In the genomic region with DNA sequence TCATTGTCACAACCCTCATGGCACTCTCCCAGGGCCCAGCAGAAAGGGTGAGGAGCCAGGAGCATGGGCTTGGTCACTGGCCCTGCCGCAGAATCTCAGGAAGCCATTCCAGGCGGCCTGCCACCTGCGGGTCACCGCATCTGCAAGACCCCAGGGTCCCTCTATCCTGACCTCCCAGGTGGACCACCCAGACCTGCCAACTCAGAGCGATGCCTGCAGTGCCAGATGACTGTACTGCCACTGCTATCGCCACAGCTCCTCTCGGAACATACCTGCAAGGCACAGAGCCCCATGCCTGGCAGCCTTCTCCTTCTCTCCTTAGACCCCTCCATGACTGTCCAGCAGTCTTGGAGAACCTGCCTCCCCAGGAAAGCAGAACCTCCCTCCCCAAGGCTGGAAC, we compare ENCODE assay signal across 37 cellular contexts. TPM values are rescaled to one million over a fixed set of nuclear protein-coding genes. Genes with fewer than 3 reads are reported as not detected.
"Had no signal": no experiment of that assay in that cellular context is flagged by ENCODE, and none has a peak within 500 bp of the region (broad histone marks: within the 10 kb centered on the region; RNA-seq: fewer than 3 reads in every experiment).

No MANE protein-coding gene starts in this region.

- H3K36me3 ChIP-seq: MG63 had no signal

- H3K9me3 Mint-ChIP-seq: activated B cell treated with CpG ODN at 0.5 μM for 24 hours; activated CD4-positive, alpha-beta memory T cell treated with anti-CD3 and anti-CD28 coated beads for 36 hours; activated naive CD4-positive, alpha-beta T cell treated with anti-CD3 and anti-CD28 coated beads, Interleukin-2, amount 10 ng/mL, durations not matched to agents 7 days and 5 days; activated naive CD8-positive, alpha-beta T cell treated with anti-CD3 and anti-CD28 coated beads, Interleukin-2, amount 50 U/mL, for 24 hours; activated T-cell treated with anti-CD3 and anti-CD28 coated beads, Interleukin-2, amount 50 U/mL, for 4 hours; activated T-helper 1 cell treated with anti-CD3 and anti-CD28 coated beads, Interleukin-12 subunit alpha, Interleukin-12 subunit beta, Interleukin-2, Interleukin-4 antibody, amounts not matched to agents 30 ng/mL and 10 ng/mL and 1 ng/mL, durations not matched to agents 14 hours and 24 hours and 36 hours had no signal

- H3K27ac Mint-ChIP-seq: activated B cell treated with CpG ODN at 0.5 μM for 24 hours; activated CD4-positive, alpha-beta memory T cell treated with anti-CD3 and anti-CD28 coated beads for 36 hours; activated naive CD4-positive, alpha-beta T cell treated with anti-CD3 and anti-CD28 coated beads, Interleukin-2, amount 10 ng/mL, durations not matched to agents 7 days and 5 days; activated naive CD8-positive, alpha-beta T cell; activated naive CD8-positive, alpha-beta T cell treated with anti-CD3 and anti-CD28 coated beads, Interleukin-2, amount 50 U/mL, for 24 hours; activated T-helper 1 cell treated with anti-CD3 and anti-CD28 coated beads, Interleukin-12 subunit alpha, Interleukin-12 subunit beta, Interleukin-2, Interleukin-4 antibody, amounts not matched to agents 30 ng/mL and 10 ng/mL and 1 ng/mL, durations not matched to agents 14 hours and 24 hours and 36 hours had no signal

- H3K27me3 Mint-ChIP-seq: activated B cell treated with CpG ODN at 0.5 μM for 24 hours; activated CD4-positive, alpha-beta memory T cell treated with anti-CD3 and anti-CD28 coated beads for 36 hours; activated naive CD8-positive, alpha-beta T cell; activated naive CD8-positive, alpha-beta T cell treated with anti-CD3 and anti-CD28 coated beads, Interleukin-2, amount 50 U/mL, for 24 hours had no signal

- H3K4me3 ChIP-seq: MG63 had no signal

- ATAC-seq: activated naive CD8-positive, alpha-beta T cell treated with anti-CD3 and anti-CD28 coated beads, Interleukin-2, amount 50 U/mL, for 24 hours; activated T-cell treated with anti-CD3 and anti-CD28 coated beads, Interleukin-2, amount 50 U/mL, for 4 hours; PC-3 had no signal

- H3K4me3 Mint-ChIP-seq: activated B cell treated with CpG ODN at 0.5 μM for 24 hours; activated CD4-positive, alpha-beta memory T cell treated with anti-CD3 and anti-CD28 coated beads for 36 hours; activated naive CD4-positive, alpha-beta T cell treated with anti-CD3 and anti-CD28 coated beads, Interleukin-2, amount 10 ng/mL, durations not matched to agents 7 days and 5 days; activated naive CD8-positive, alpha-beta T cell; activated naive CD8-positive, alpha-beta T cell treated with anti-CD3 and anti-CD28 coated beads, Interleukin-2, amount 50 U/mL, for 24 hours; activated T-cell treated with anti-CD3 and anti-CD28 coated beads, Interleukin-2, amount 50 U/mL, for 4 hours; activated T-helper 1 cell treated with anti-CD3 and anti-CD28 coated beads, Interleukin-12 subunit alpha, Interleukin-12 subunit beta, Interleukin-2, Interleukin-4 antibody, amounts not matched to agents 30 ng/mL and 10 ng/mL and 1 ng/mL, durations not matched to agents 14 hours and 24 hours and 36 hours; brain had no signal

- H3K9me3 ChIP-seq: MG63 had no signal

- DNase-seq: activated B cell treated with CpG ODN at 0.5 μM for 24 hours; activated CD4-positive, alpha-beta memory T cell treated with anti-CD3 and anti-CD28 coated beads for 36 hours; activated CD4-positive, alpha-beta T cell treated with anti-CD3 and anti-CD28 coated beads for 4 hours; activated CD4-positive, alpha-beta T cell treated with anti-CD3 and anti-CD28 coated beads, Interleukin-2, amount 50 U/mL, for 1 hour; activated CD4-positive, CD25-positive, alpha-beta regulatory T cell treated with anti-CD3 and anti-CD28 coated beads, Interleukin-2, amount 50 U/mL, for 72 hours; activated CD8-positive, alpha-beta memory T cell treated with anti-CD3 and anti-CD28 coated beads, Interleukin-2, amount 50 U/mL, for 4 hours; activated effector memory CD4-positive, alpha-beta T cell treated with Interleukin-2 at 50 U/mL for 16 hours; activated naive CD4-positive, alpha-beta T cell treated with anti-CD3 and anti-CD28 coated beads, Interleukin-2, amount 10 ng/mL, durations not matched to agents 7 days and 5 days; activated naive CD8-positive, alpha-beta T cell treated with anti-CD3 and anti-CD28 coated beads, Interleukin-2, amount 50 U/mL, for 24 hours; activated T-cell treated with anti-CD3 and anti-CD28 coated beads for 4 hours; activated T-cell treated with anti-CD3 and anti-CD28 coated beads, Interleukin-2, amount 50 U/mL, for 4 hours; anterior cingulate cortex; caudate nucleus; Kasumi-1; KG1; MG63; MV-4-11; NCI-H1092; NCI-H1436 treated with DMSO at 0.1 percent for 48 hours; NCI-H1694 treated with DMSO at 0.1 percent for 48 hours; NCI-H2029; NCI-H345; NCI-H524 treated with DMSO at 0.1 percent for 48 hours; NCI-H748 treated with DMSO at 0.1 percent for 48 hours; NK-92 treated with Interleukin-12 subunit alpha and Interleukin-12 subunit beta, amount 100 ng/mL, for 24 hours; PC-3; Right ventricle myocardium superior; SW 1271; T-helper 1 cell; T-helper 2 cell; T-helper 9 cell had no signal

- H3K36me3 Mint-ChIP-seq: activated naive CD4-positive, alpha-beta T cell treated with anti-CD3 and anti-CD28 coated beads, Interleukin-2, amount 10 ng/mL, durations not matched to agents 7 days and 5 days had no signal

- FAIRE-seq: bronchial epithelial cell had no signal

- H3K27ac ChIP-seq: VCaP had no signal

RNA-seq across cellular contexts. Expression of a gene that starts 26.4 kb away (rescaled TPM):
- total RNA-seq: activated B cell treated with CpG ODN at 0.5 μM for 24 hours had no signal

RNA-seq across cellular contexts. Expression of a gene that starts 32.5 kb away (rescaled TPM):
- total RNA-seq: NCI-H460 had no signal
